In genomic region chr7:153010416-153010815, GRCh38 we compare ENCODE assay signal across 8 cellular contexts.
"Had no signal": no experiment of that assay in that cellular context is flagged by ENCODE, and none has a peak within 500 bp of the region (broad histone marks: within the 10 kb centered on the region; RNA-seq: fewer than 3 reads in every experiment).

No MANE protein-coding gene starts in this region.

- H3K4me3 Mint-ChIP-seq: IgD-negative memory B cell had no signal

- H3K27ac Mint-ChIP-seq: IgD-negative memory B cell had no signal

- H3K4me2 ChIP-seq: KMS-11 had no signal

- FAIRE-seq: HepG2, HTR-8/SVneo, K562 had no signal

- H3K9ac ChIP-seq: KMS-11 had no signal

- H3K4me1 Mint-ChIP-seq: IgD-negative memory B cell had no signal

- DNase-seq: KBM-7, KG1 had no signal

- H3K27me3 Mint-ChIP-seq: IgD-negative memory B cell had no signal

- H3K4me3 ChIP-seq: K562 had no signal

- ATAC-seq: HepG2, K562 had no signal

- H3K27ac ChIP-seq: HL-60, KMS-11 had no signal
